Comparison of ENCODE assay signal across 1 cellular context in genomic region chr1:26771643-26772321, GRCh38.
TF ChIP-seq lines count a peak whose summit lies in the region.

No MANE protein-coding gene starts in this region.

TF ChIP-seq in K562, 482 proteins besides CTCF, POLR2A, EP300 and RAD21 (continued from another document and continues in another):
- TF ChIP-seq E4F1 (CRISPR knock-in tag; IDR thresholded peaks at IDR 0.05; ENCODE audit: borderline replicate concordance), result no peak
- no peak for TF ChIP-seq E2F5 (CRISPR knock-in tag; IDR thresholded peaks at IDR 0.05)
- no peak for TF ChIP-seq ZNF124 (CRISPR knock-in tag; IDR thresholded peaks at IDR 0.05)
- no peak for TF ChIP-seq ZNF785 (CRISPR knock-in tag; IDR thresholded peaks at IDR 0.05)
- TF ChIP-seq KLF13 (tag; IDR thresholded peaks at IDR 0.05; ENCODE audit: borderline replicate concordance, low read depth), result no peak
- no peak for TF ChIP-seq BCOR (IDR thresholded peaks at IDR 0.05)
- peak; percentile 65; the same call in 1 of the 2 replicates for TF ChIP-seq HDAC2 (IDR thresholded peaks at IDR 0.05)
- 0 out of 2 replicates have a peak, but pooled peaks have one; percentile 44 for TF ChIP-seq ZNF644 (tag; IDR thresholded peaks at IDR 0.05; ENCODE audit: low read depth)
- peak; percentile 85 for TF ChIP-seq RNF2 (IDR thresholded peaks at IDR 0.05)
- TF ChIP-seq ZNF398 (CRISPR knock-in tag; IDR thresholded peaks at IDR 0.05), result no peak
- peak; percentile 90 for TF ChIP-seq DACH1 (IDR thresholded peaks at IDR 0.05; ENCODE audit: partially characterized antibody)
- no peak for TF ChIP-seq RAD51 (IDR thresholded peaks at IDR 0.05; ENCODE audit: borderline replicate concordance, low read depth)
- TF ChIP-seq KLF16 (IDR thresholded peaks at IDR 0.05), result no peak
- peak in 1 of 2 experiments; percentile 88; a peak in 2 of 4 replicates for TF ChIP-seq HDAC1 (IDR thresholded peaks at IDR 0.05)
- TF ChIP-seq ZNF407 (IDR thresholded peaks at IDR 0.05; ENCODE audit: low read depth), result no peak
- no peak for TF ChIP-seq PKNOX1 (IDR thresholded peaks at IDR 0.05)
- no peak for TF ChIP-seq ZBTB40 (IDR thresholded peaks at IDR 0.05)
- no peak for TF ChIP-seq ZBTB40 (CRISPR knock-in tag; IDR thresholded peaks at IDR 0.05)
- no peak for TF ChIP-seq CSDE1 (IDR thresholded peaks at IDR 0.05)
- TF ChIP-seq ZKSCAN1 (IDR thresholded peaks at IDR 0.05; ENCODE audit: low read depth, low read length), result no peak
- TF ChIP-seq NR1H2 (CRISPR knock-in tag; IDR thresholded peaks at IDR 0.05), result no peak
- no peak for TF ChIP-seq ELF2 (CRISPR knock-in tag; IDR thresholded peaks at IDR 0.05)
- no peak for TF ChIP-seq E2F3 (CRISPR knock-in tag; IDR thresholded peaks at IDR 0.05)
- no peak for TF ChIP-seq HSF4 (CRISPR knock-in tag; IDR thresholded peaks at IDR 0.05; ENCODE audit: borderline replicate concordance)
- TF ChIP-seq ZNF592 (IDR thresholded peaks at IDR 0.05), result peak; percentile 90
